In genomic region chr19:50719566-50719965, GRCh38 we compare ENCODE assay signal across 9 cellular contexts. TPM values are rescaled to one million over a fixed set of nuclear protein-coding genes. Genes with fewer than 3 reads are reported as not detected.
DNase-seq lines count a peak whose midpoint lies in the region; ATAC-seq and TF ChIP-seq lines count a peak whose summit lies in the region.
"Had no signal": no experiment of that assay in that cellular context is flagged by ENCODE, and none has a peak within 500 bp of the region (broad histone marks: within the 10 kb centered on the region; RNA-seq: fewer than 3 reads in every experiment).

Gene SHANK1 (minus strand): TSS chr19:50719802. CDS start chr19:50716919, 2,883 bp downstream.

- no peak within 1 kb of the TSS for H3K27ac ChIP-seq in ACC112 (ENCODE audit: low read depth, low read length)
- no peak within 1 kb of the TSS for H3K27ac ChIP-seq in naive thymus-derived CD4-positive, alpha-beta T cell (ENCODE audit: low read depth, low read length)

- CTCF ChIA-PET in naive thymus-derived CD4-positive, alpha-beta T cell (lab: Charles Lee) = no interaction called here

- intact Hi-C loops in naive thymus-derived CD4-positive, alpha-beta T cell (cut with micrococcal nuclease) = no loop called here

- peaks cover 4% of the 10 kb centered on the region for H3K79me2 ChIP-seq in ACC112 (ENCODE audit: control insufficient read depth, insufficient read depth, low read length, unreplicated experiment)

- POLR2A ChIA-PET in naive thymus-derived CD4-positive, alpha-beta T cell (lab: Charles Lee) = no interaction called here

- H3K9me3 Mint-ChIP-seq in HFFc6 = no peaks in the 10 kb centered on the region
- H3K9me3 Mint-ChIP-seq in naive thymus-derived CD4-positive, alpha-beta T cell = peaks cover 0 to 8% (median 0%) of the 10 kb centered on the region in 11 donors

- no peaks in the 10 kb centered on the region for H3K9me3 ChIP-seq in naive thymus-derived CD4-positive, alpha-beta T cell (ENCODE audit: control insufficient read depth in 2 of 3, low read length in 3 of 3)

- peak within 1 kb of the TSS; percentile 90 for H3K27ac Mint-ChIP-seq in HFFc6
- peak within 1 kb of the TSS in 1 of 9 donors; percentile 33 for H3K27ac Mint-ChIP-seq in naive thymus-derived CD4-positive, alpha-beta T cell

- DNase-seq in HFFc6 (no peak), cardiac fibroblast (ENCODE audit: low read depth in 2 of 2) (peak in 1 of 2 donors; percentile 46), SW 1271 (lab: John Stamatoyannopoulos, UW) (no peak), Ammon's horn (ENCODE audit: low spot score) (no peak)
- no peak for DNase-seq in naive thymus-derived CD4-positive, alpha-beta T cell
- DNase-seq: NCI-H2081 had no signal

- peak within 1 kb of the TSS; percentile 62 for H3K4me3 ChIP-seq in ACC112 (ENCODE audit: low read depth, low read length)
- H3K4me3 ChIP-seq in cardiac fibroblast (replicated peaks in 1 of 2; ENCODE audit: low read depth in 2 of 2, low read length in 2 of 2) = peak within 1 kb of the TSS; percentile 32 to 49
- H3K4me3 ChIP-seq in naive thymus-derived CD4-positive, alpha-beta T cell (ENCODE audit: low read length) = no peak within 1 kb of the TSS

- no peaks in the 10 kb centered on the region for H3K36me3 ChIP-seq in ACC112 (ENCODE audit: insufficient read depth, low read length)
- H3K36me3 ChIP-seq in naive thymus-derived CD4-positive, alpha-beta T cell (ENCODE audit: control insufficient read depth in 2 of 3, insufficient read depth in 3 of 3, low read length in 3 of 3) = no peaks in the 10 kb centered on the region

- H3K4me3 Mint-ChIP-seq in HFFc6 = peak within 1 kb of the TSS; percentile 70
- peak within 1 kb of the TSS in 9 of 10 donors; percentile 4 to 72 (median 55) for H3K4me3 Mint-ChIP-seq in naive thymus-derived CD4-positive, alpha-beta T cell

- no peaks in the 10 kb centered on the region for H3K27me3 ChIP-seq in ACC112 (ENCODE audit: insufficient read depth, low read length)
- H3K27me3 ChIP-seq in naive thymus-derived CD4-positive, alpha-beta T cell (ENCODE audit: control insufficient read depth in 2 of 2, insufficient read depth in 2 of 2, low read length in 2 of 2) = peaks cover 0 to 8% of the 10 kb centered on the region in 2 donors

- no peak within 1 kb of the TSS for H2AFZ ChIP-seq in ACC112 (ENCODE audit: low read length, unreplicated experiment)

- no peaks in the 10 kb centered on the region for H3K36me3 Mint-ChIP-seq in HFFc6 (ENCODE audit: low read depth)
- H3K36me3 Mint-ChIP-seq in naive thymus-derived CD4-positive, alpha-beta T cell = peaks cover 0 to 5% (median 0%) of the 10 kb centered on the region in 5 donors

- peaks cover 3% of the 10 kb centered on the region; the same call in 1 of the 2 replicates for H3K27me3 Mint-ChIP-seq in HFFc6 (ENCODE audit: insufficient read depth)
- H3K27me3 Mint-ChIP-seq in naive thymus-derived CD4-positive, alpha-beta T cell = peaks cover 56 to 75% (median 65%) of the 10 kb centered on the region in 5 donors

- peaks cover 34% of the 10 kb centered on the region for H3K4me1 Mint-ChIP-seq in HFFc6 (ENCODE audit: low read depth)
- H3K4me1 Mint-ChIP-seq in naive thymus-derived CD4-positive, alpha-beta T cell = peaks cover 0 to 14% (median 5%) of the 10 kb centered on the region in 7 donors

- peaks cover 10% of the 10 kb centered on the region for H3K4me1 ChIP-seq in ACC112 (ENCODE audit: control insufficient read depth, insufficient read depth, low read length, unreplicated experiment)
- H3K4me1 ChIP-seq in naive thymus-derived CD4-positive, alpha-beta T cell (ENCODE audit: control insufficient read depth in 2 of 2, insufficient read depth in 2 of 2, low read length in 2 of 2) = no peaks in the 10 kb centered on the region

- TF ChIP-seq CTCF in HFFc6 (IDR thresholded peaks at IDR 0.05) = no peak
- no peak for TF ChIP-seq CTCF in cardiac fibroblast (IDR thresholded peaks at IDR 0.05; ENCODE audit: low read depth, low read length)

- ATAC-seq in naive thymus-derived CD4-positive, alpha-beta T cell = no peak
- ATAC-seq in HG03025 (IDR thresholded peaks at IDR 0.05; ENCODE audit: low FRiP score, unreplicated experiment) (no peak), HG03521 (IDR thresholded peaks at IDR 0.05; ENCODE audit: unreplicated experiment) (no peak)

RNA-seq across cellular contexts. Expression of gene SHANK1, which starts in this region (rescaled TPM):
- total RNA-seq in HFFc6 (2021; fragmentation: NEBNext Ultra II Directional; extraction: Animal tissue kit (Norgen Biotek cat#: 25700)) = 10 to 100 TPM in 4 of 6 experiments, 1 to 10 TPM in 2; 5.4 to 16.7 (median 14.7) TPM
- under 1 TPM in 2 of 5 experiments, not detected in 3; 0.64 to 0.69 TPM for total RNA-seq in naive thymus-derived CD4-positive, alpha-beta T cell
- polyA plus RNA-seq in naive thymus-derived CD4-positive, alpha-beta T cell = not detected
